Comparison of ENCODE assay signal across 14 cellular contexts in genomic region chr1:67908260-67908936, GRCh38.
"Had no signal": no experiment of that assay in that cellular context is flagged by ENCODE, and none has a peak within 500 bp of the region (broad histone marks: within the 10 kb centered on the region; RNA-seq: fewer than 3 reads in every experiment).

No MANE protein-coding gene starts in this region.

- H3K4me1 ChIP-seq: gastroesophageal sphincter had no signal

- H3K27ac Mint-ChIP-seq: activated T-helper 1 cell treated with anti-CD3 and anti-CD28 coated beads, Interleukin-12 subunit alpha, Interleukin-12 subunit beta, Interleukin-2, Interleukin-4 antibody, amounts not matched to agents 30 ng/mL and 10 ng/mL and 1 ng/mL, durations not matched to agents 14 hours and 24 hours and 36 hours; stimulated activated naive CD8-positive, alpha-beta T cell treated with anti-CD3 and anti-CD28 coated beads, Interleukin-15, amount 100 ng/mL, for 72 hours had no signal

- H3K9me3 Mint-ChIP-seq: activated T-helper 1 cell treated with anti-CD3 and anti-CD28 coated beads, Interleukin-12 subunit alpha, Interleukin-12 subunit beta, Interleukin-2, Interleukin-4 antibody, amounts not matched to agents 30 ng/mL and 10 ng/mL and 1 ng/mL, durations not matched to agents 14 hours and 24 hours and 36 hours had no signal

- H3K4me3 ChIP-seq: gastroesophageal sphincter, thoracic aorta had no signal

- ATAC-seq: gastroesophageal sphincter; stimulated activated naive CD8-positive, alpha-beta T cell treated with anti-CD3 and anti-CD28 coated beads, Interleukin-15, amount 100 ng/mL, for 72 hours had no signal

- H3K36me3 ChIP-seq: gastroesophageal sphincter, thoracic aorta had no signal

- H3K9me3 ChIP-seq: gastroesophageal sphincter, thoracic aorta had no signal

- DNase-seq: activated CD4-positive, alpha-beta T cell treated with anti-CD3 and anti-CD28 coated beads for 4 hours; activated naive CD4-positive, alpha-beta T cell treated with Interleukin-2 at 50 U/mL for 16 hours; central memory CD4-positive, alpha-beta T cell; cortex of kidney; effector memory CD4-positive, alpha-beta T cell; retina; stimulated activated CD4-positive, alpha-beta T cell treated with anti-CD3 and anti-CD28 coated beads, Interleukin-15, amount 100 ng/mL, for 24 hours; stimulated activated CD4-positive, alpha-beta T cell treated with anti-CD3 and anti-CD28 coated beads, Interleukin-4, amount 100 ng/mL, for 24 hours; stimulated activated naive CD8-positive, alpha-beta T cell treated with anti-CD3 and anti-CD28 coated beads, Interleukin-15, amount 100 ng/mL, for 72 hours had no signal

- H3K27me3 ChIP-seq: gastroesophageal sphincter had no signal

- H3K27ac ChIP-seq: gastroesophageal sphincter, thoracic aorta had no signal

- FAIRE-seq: urothelium cell line had no signal

- H3K4me1 Mint-ChIP-seq: stimulated activated naive CD8-positive, alpha-beta T cell treated with anti-CD3 and anti-CD28 coated beads, Interleukin-15, amount 100 ng/mL, for 72 hours had no signal

- H3K4me3 Mint-ChIP-seq: activated T-helper 1 cell treated with anti-CD3 and anti-CD28 coated beads, Interleukin-12 subunit alpha, Interleukin-12 subunit beta, Interleukin-2, Interleukin-4 antibody, amounts not matched to agents 30 ng/mL and 10 ng/mL and 1 ng/mL, durations not matched to agents 14 hours and 24 hours and 36 hours; neural crest cell; stimulated activated naive CD8-positive, alpha-beta T cell treated with anti-CD3 and anti-CD28 coated beads, Interleukin-15, amount 100 ng/mL, for 72 hours had no signal
